ENCODE assay signal across 17 cellular contexts in genomic region chr3:126753191-126754160, GRCh38. TPM values are rescaled to one million over a fixed set of nuclear protein-coding genes. Genes with fewer than 3 reads are reported as not detected.
DNase-seq lines count a peak whose midpoint lies in the region; TF ChIP-seq lines count a peak whose summit lies in the region.
"Had no signal": no experiment of that assay in that cellular context is flagged by ENCODE, and none has a peak within 500 bp of the region (broad histone marks: within the 10 kb centered on the region; RNA-seq: fewer than 3 reads in every experiment).

No MANE protein-coding gene starts in this region.

- H3K4me3 Mint-ChIP-seq in Caco-2 (ENCODE audit: unreplicated experiment), result peak overlapping the region; percentile 68
- H3K4me3 Mint-ChIP-seq in neural progenitor cell, result no peak overlapping the region
- no peak overlapping the region for H3K4me3 Mint-ChIP-seq in activated T-helper 1 cell treated with anti-CD3 and anti-CD28 coated beads, Interleukin-12 subunit alpha, Interleukin-12 subunit beta, Interleukin-2, Interleukin-4 antibody, amounts not matched to agents 30 ng/mL and 10 ng/mL and 1 ng/mL, durations not matched to agents 14 hours and 24 hours and 36 hours
- H3K4me3 Mint-ChIP-seq: activated CD8-positive, alpha-beta T cell treated with anti-CD3 and anti-CD28 coated beads for 36 hours; activated naive CD4-positive, alpha-beta T cell treated with anti-CD3 and anti-CD28 coated beads for 36 hours had no signal

- H3K27ac ChIP-seq in RWPE1 (peak overlapping the region; percentile 97), esophagus squamous epithelium (peak overlapping the region; percentile 35 to 70 (median 44)), neural progenitor cell (no peak overlapping the region)
- H3K27ac ChIP-seq: BLaER1, esophagus muscularis mucosa, KMS-11 had no signal

- no peaks in the 10 kb centered on the region for H3K9me3 Mint-ChIP-seq in Caco-2 (ENCODE audit: unreplicated experiment)
- no peaks in the 10 kb centered on the region for H3K9me3 Mint-ChIP-seq in neural progenitor cell
- H3K9me3 Mint-ChIP-seq in activated T-helper 1 cell treated with anti-CD3 and anti-CD28 coated beads, Interleukin-12 subunit alpha, Interleukin-12 subunit beta, Interleukin-2, Interleukin-4 antibody, amounts not matched to agents 30 ng/mL and 10 ng/mL and 1 ng/mL, durations not matched to agents 14 hours and 24 hours and 36 hours, result no peaks in the 10 kb centered on the region
- H3K9me3 Mint-ChIP-seq: activated CD8-positive, alpha-beta T cell treated with anti-CD3 and anti-CD28 coated beads for 36 hours; activated naive CD4-positive, alpha-beta T cell treated with anti-CD3 and anti-CD28 coated beads for 36 hours had no signal

- H4K20me1 ChIP-seq in neural progenitor cell (ENCODE audit: low read depth), result peaks cover 5% of the 10 kb centered on the region

- H3K79me2 ChIP-seq in neural progenitor cell (ENCODE audit: low read depth), result no peaks in the 10 kb centered on the region

- H3K27ac Mint-ChIP-seq in Caco-2 (ENCODE audit: unreplicated experiment) (peak overlapping the region; percentile 92), neural progenitor cell (peak overlapping the region; percentile 61)
- H3K27ac Mint-ChIP-seq in activated T-helper 1 cell treated with anti-CD3 and anti-CD28 coated beads, Interleukin-12 subunit alpha, Interleukin-12 subunit beta, Interleukin-2, Interleukin-4 antibody, amounts not matched to agents 30 ng/mL and 10 ng/mL and 1 ng/mL, durations not matched to agents 14 hours and 24 hours and 36 hours, result no peak overlapping the region
- H3K27ac Mint-ChIP-seq: activated CD8-positive, alpha-beta T cell treated with anti-CD3 and anti-CD28 coated beads for 36 hours; activated naive CD4-positive, alpha-beta T cell treated with anti-CD3 and anti-CD28 coated beads for 36 hours had no signal

- no peak overlapping the region for H3K4me2 ChIP-seq in neural progenitor cell
- H3K4me2 ChIP-seq: BLaER1 had no signal

- peaks cover 64% of the 10 kb centered on the region for H3K4me1 ChIP-seq in Caco-2
- peaks cover 3 to 27% (median 12%) of the 10 kb centered on the region in 3 donors for H3K4me1 ChIP-seq in esophagus squamous epithelium
- peaks cover 12% of the 10 kb centered on the region for H3K4me1 ChIP-seq in neural progenitor cell

- H3K27me3 Mint-ChIP-seq in Caco-2 (ENCODE audit: insufficient read depth, unreplicated experiment) (no peaks in the 10 kb centered on the region), neural progenitor cell (ENCODE audit: insufficient read depth, low read depth) (peaks cover 2% of the 10 kb centered on the region)
- H3K27me3 Mint-ChIP-seq in activated T-helper 1 cell treated with anti-CD3 and anti-CD28 coated beads, Interleukin-12 subunit alpha, Interleukin-12 subunit beta, Interleukin-2, Interleukin-4 antibody, amounts not matched to agents 30 ng/mL and 10 ng/mL and 1 ng/mL, durations not matched to agents 14 hours and 24 hours and 36 hours (ENCODE audit: insufficient read depth), result no peaks in the 10 kb centered on the region
- H3K27me3 Mint-ChIP-seq: activated CD8-positive, alpha-beta T cell treated with anti-CD3 and anti-CD28 coated beads for 36 hours had no signal

- H3K4me3 ChIP-seq in Caco-2 (ENCODE audit: low read depth, low read length), result no peak overlapping the region
- no peak overlapping the region for H3K4me3 ChIP-seq in esophagus squamous epithelium
- H3K4me3 ChIP-seq in neural progenitor cell, result no peak overlapping the region
- H3K4me3 ChIP-seq: BLaER1, esophagus muscularis mucosa had no signal

- POLR2A ChIA-PET in Caco-2 (lab: Charles Lee), result interaction anchor here (0.7 kb wide), 1 partner anchor 97 kb away, joined by 3 read pairs; no protein-coding TSS in a partner anchor
- POLR2A ChIA-PET in RWPE1 (lab: Yijun Ruan, JAX; ENCODE audit: low non-redundant PET), result interaction anchor here (2.0 kb wide), 1 partner anchor 158 kb away, joined by 5 read pairs; no protein-coding TSS in a partner anchor

- CTCF ChIA-PET in Caco-2 (lab: Charles Lee) (interaction anchor here (0.8 to 2.8 kb wide), 8 partner anchors 74 to 702 kb away, joined by 3 to 14 read pairs (median 6); partner anchors contain the start of gene PLXNA1), RWPE1 (lab: Yijun Ruan, JAX) (interaction anchor here (0.6 to 2.3 kb wide), 21 partner anchors 41 to 791 kb away, joined by 3 to 19 read pairs (median 4); partner anchors contain the start of gene PLXNA1)

- H2AFZ ChIP-seq in neural progenitor cell (replicated peaks), result no peak overlapping the region

- peaks cover 15% of the 10 kb centered on the region for H3F3A ChIP-seq in neural progenitor cell (ENCODE audit: low read depth)

- H3K27me3 ChIP-seq in Caco-2 (replicated peaks; ENCODE audit: control insufficient read depth, insufficient read depth, low read length), result no peaks in the 10 kb centered on the region
- no peaks in the 10 kb centered on the region for H3K27me3 ChIP-seq in esophagus squamous epithelium
- H3K27me3 ChIP-seq in neural progenitor cell, result no peaks in the 10 kb centered on the region
- H3K27me3 ChIP-seq: BLaER1, esophagus muscularis mucosa had no signal

- DNase-seq in Caco-2 (peak; percentile 76 to 90), RWPE1 (ENCODE audit: low spot score) (peak; percentile 92), esophagus squamous epithelium (lab: John Stamatoyannopoulos, UW) (no peak), neural progenitor cell (ENCODE audit: low spot score) (no peak), NCI-H1092 (lab: John Stamatoyannopoulos, UW) (no peak), T-helper 2 cell (no peak), NCI-H524 treated with DMSO at 0.1 percent for 48 hours (lab: John Stamatoyannopoulos, UW) (no peak)
- DNase-seq in activated T-helper 1 cell treated with anti-CD3 and anti-CD28 coated beads, Interleukin-12 subunit alpha, Interleukin-12 subunit beta, Interleukin-2, Interleukin-4 antibody, amounts not matched to agents 30 ng/mL and 10 ng/mL and 1 ng/mL, durations not matched to agents 14 hours and 24 hours and 36 hours (ENCODE audit: low spot score), result no peak
- DNase-seq: activated CD8-positive, alpha-beta T cell treated with anti-CD3 and anti-CD28 coated beads for 36 hours; activated naive CD4-positive, alpha-beta T cell treated with anti-CD3 and anti-CD28 coated beads for 36 hours; GDM1; kidney; occipital lobe; stimulated activated CD4-positive, alpha-beta T cell treated with anti-CD3 and anti-CD28 coated beads, Interleukin-1b, Interleukin-23, amount 100 ng/mL, for 48 hours had no signal

- BruUV-seq in Caco-2 (replicated peaks; lab: Mats Ljungman, UMichigan), result no TSS peak

- WGBS in esophagus squamous epithelium, 2 donors, result 38 to 55% methylated on average over 2 to 3 of the region's 14 CpGs

- no peak for TF ChIP-seq POLR2A in esophagus squamous epithelium (IDR thresholded peaks at IDR 0.05)

- no peak overlapping the region for H3K9ac ChIP-seq in neural progenitor cell
- H3K9ac ChIP-seq: BLaER1, KMS-11 had no signal

- peaks cover 41% of the 10 kb centered on the region for H3K4me1 Mint-ChIP-seq in Caco-2 (ENCODE audit: low read depth, unreplicated experiment)
- peaks cover 32% of the 10 kb centered on the region for H3K4me1 Mint-ChIP-seq in neural progenitor cell
- H3K4me1 Mint-ChIP-seq in activated T-helper 1 cell treated with anti-CD3 and anti-CD28 coated beads, Interleukin-12 subunit alpha, Interleukin-12 subunit beta, Interleukin-2, Interleukin-4 antibody, amounts not matched to agents 30 ng/mL and 10 ng/mL and 1 ng/mL, durations not matched to agents 14 hours and 24 hours and 36 hours (ENCODE audit: low read depth), result peaks cover 8% of the 10 kb centered on the region

- no peaks in the 10 kb centered on the region for H3K9me3 ChIP-seq in Caco-2
- H3K9me3 ChIP-seq in esophagus squamous epithelium, result no peaks in the 10 kb centered on the region
- H3K9me3 ChIP-seq in neural progenitor cell (ENCODE audit: low read depth), result no peaks in the 10 kb centered on the region
- H3K9me3 ChIP-seq: BLaER1, esophagus muscularis mucosa had no signal

- H3K36me3 Mint-ChIP-seq in Caco-2 (ENCODE audit: insufficient read depth, unreplicated experiment), result peaks cover 11% of the 10 kb centered on the region
- peaks cover 6% of the 10 kb centered on the region for H3K36me3 Mint-ChIP-seq in neural progenitor cell
- H3K36me3 Mint-ChIP-seq in activated T-helper 1 cell treated with anti-CD3 and anti-CD28 coated beads, Interleukin-12 subunit alpha, Interleukin-12 subunit beta, Interleukin-2, Interleukin-4 antibody, amounts not matched to agents 30 ng/mL and 10 ng/mL and 1 ng/mL, durations not matched to agents 14 hours and 24 hours and 36 hours (ENCODE audit: low read depth), result no peaks in the 10 kb centered on the region

- intact Hi-C loops in Caco-2 (cut with micrococcal nuclease; ENCODE audit: unreplicated experiment) (loop anchor here (1.0 to 10.0 kb wide), 5 partner anchors 97 to 421 kb away; no protein-coding TSS in a partner anchor), esophagus squamous epithelium (cut with DNase I) (loop anchor here (5.0 to 10.0 kb wide), 3 partner anchors 229 to 791 kb away; partner anchors contain the start of gene PLXNA1)
- intact Hi-C loops in activated T-helper 1 cell treated with anti-CD3 and anti-CD28 coated beads, Interleukin-12 subunit alpha, Interleukin-12 subunit beta, Interleukin-2, Interleukin-4 antibody, amounts not matched to agents 30 ng/mL and 10 ng/mL and 1 ng/mL, durations not matched to agents 14 hours and 24 hours and 36 hours (cut with micrococcal nuclease), result no loop called here

- TF ChIP-seq CTCF in Caco-2 (IDR thresholded peaks at IDR 0.05; ENCODE audit: insufficient read depth in 1 of 2, low read depth in 1 of 2, low read length in 1 of 2, severe bottlenecking in 1 of 2, unreplicated experiment in 1 of 2), result no peak
- no peak for TF ChIP-seq CTCF in RWPE1 (conservative IDR thresholded peaks at IDR 0.05; ENCODE audit: low read depth)
- no peak for TF ChIP-seq CTCF in esophagus squamous epithelium (IDR thresholded peaks at IDR 0.05)
- no peak for TF ChIP-seq CTCF in neural progenitor cell (IDR thresholded peaks at IDR 0.05)

- H3K36me3 ChIP-seq in Caco-2 (ENCODE audit: control insufficient read depth, insufficient read depth, low read length) (no peaks in the 10 kb centered on the region; the same call in 1 of the 2 replicates), esophagus squamous epithelium (no peaks in the 10 kb centered on the region), neural progenitor cell (no peaks in the 10 kb centered on the region)
- H3K36me3 ChIP-seq: esophagus muscularis mucosa had no signal

RNA-seq across cellular contexts. Expression of gene CHCHD6, which starts 49.4 kb away (rescaled TPM):
- 47.9 and 49.5 TPM in 2 replicates for total RNA-seq in Caco-2 (2022)
- total RNA-seq in esophagus squamous epithelium, result 10 to 100 TPM in 3 of 4 donors, 1 to 10 TPM in 1; 7.5 to 21.9 (median 16.3) TPM
- total RNA-seq in neural progenitor cell (ENCODE audit: low replicate concordance), result 35.7 and 46.2 TPM in 2 replicates
- 15.7 and 17.5 TPM in 2 replicates for total RNA-seq in activated T-helper 1 cell treated with anti-CD3 and anti-CD28 coated beads, Interleukin-12 subunit alpha, Interleukin-12 subunit beta, Interleukin-2, Interleukin-4 antibody, amounts not matched to agents 30 ng/mL and 10 ng/mL and 1 ng/mL, durations not matched to agents 14 hours and 24 hours and 36 hours

Comparison
In these comparisons a context has a peak if more than half of its experiments do, and no peak if none do; other contexts are left out.
1. DNase-seq: peak in Caco-2 (2 of 2) and RWPE1 (single experiment); none in esophagus squamous epithelium (single experiment), neural progenitor cell (single experiment), NCI-H1092 (single experiment), activated T-helper 1 cell treated with anti-CD3 and anti-CD28 coated beads, Interleukin-12 subunit alpha, Interleukin-12 subunit beta, Interleukin-2, Interleukin-4 antibody, amounts not matched to agents 30 ng/mL and 10 ng/mL and 1 ng/mL, durations not matched to agents 14 hours and 24 hours and 36 hours (single experiment), T-helper 2 cell (0 of 5) and NCI-H524 treated with DMSO at 0.1 percent for 48 hours (single experiment).